ENCODE assay signal across 9 cellular contexts in the genomic region with DNA sequence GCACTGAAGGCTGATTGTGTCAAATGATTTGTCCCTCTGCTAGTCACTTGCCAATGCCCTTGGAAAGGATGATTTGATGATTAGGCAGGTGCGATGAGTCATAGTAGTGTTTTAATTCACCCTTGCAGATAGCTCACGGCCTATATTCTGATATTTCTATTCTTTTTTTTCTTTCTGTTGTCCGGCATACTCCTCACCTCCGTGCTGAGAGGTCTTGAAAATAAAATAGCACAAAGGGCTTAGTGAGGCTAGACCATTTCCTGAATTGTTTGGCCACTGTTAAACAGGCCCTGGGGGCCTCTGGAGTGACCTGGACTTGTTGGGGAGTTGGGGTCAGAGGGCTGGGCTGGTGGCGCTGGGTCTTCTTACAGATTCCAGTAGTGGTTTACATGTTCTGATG.
A peak's percentile ranks its signal among the peaks of the same experiment; 100 is the strongest.
DNase-seq lines count a peak whose midpoint lies in the region; ATAC-seq and TF ChIP-seq lines count a peak whose summit lies in the region.
"Had no signal": no experiment of that assay in that cellular context is flagged by ENCODE, and none has a peak within 500 bp of the region (broad histone marks: within the 10 kb centered on the region; RNA-seq: fewer than 3 reads in every experiment).

No MANE protein-coding gene starts in this region.

- H3K4me3 ChIP-seq in right atrium auricular region (no peak overlapping the region), gastrocnemius medialis (peak overlapping the region in 2 of 4 donors; percentile 29 to 59)
- H3K4me3 ChIP-seq: GM12878 had no signal

- POLR2A ChIA-PET in activated CD4-positive, alpha-beta memory T cell treated with anti-CD3 and anti-CD28 coated beads, Interleukin-2, amount 10 ng/mL, durations not matched to agents 7 days and 5 days (lab: Charles Lee), result interaction anchor here (0.5 to 2.7 kb wide), 10 partner anchors 13 to 239 kb away, joined by 3 to 17 read pairs (median 4); no protein-coding TSS in a partner anchor

- H3K27me3 ChIP-seq in right atrium auricular region, result no peaks in the 10 kb centered on the region
- no peaks in the 10 kb centered on the region for H3K27me3 ChIP-seq in gastrocnemius medialis

- H3K4me1 ChIP-seq in right atrium auricular region, result peaks cover 0 to 96% of the 10 kb centered on the region in 2 donors
- H3K4me1 ChIP-seq in gastrocnemius medialis, result peaks cover 77 to 88% of the 10 kb centered on the region in 2 donors

- peaks cover 22 to 37% (median 28%) of the 10 kb centered on the region in 3 donors for H3K4me1 Mint-ChIP-seq in IgD-negative memory B cell
- peaks cover 45% of the 10 kb centered on the region for H3K4me1 Mint-ChIP-seq in activated CD4-positive, alpha-beta memory T cell treated with anti-CD3 and anti-CD28 coated beads, Interleukin-2, amount 10 ng/mL, durations not matched to agents 7 days and 5 days

- no peaks in the 10 kb centered on the region for H3K27me3 Mint-ChIP-seq in IgD-negative memory B cell
- H3K27me3 Mint-ChIP-seq in activated CD4-positive, alpha-beta memory T cell treated with anti-CD3 and anti-CD28 coated beads, Interleukin-2, amount 10 ng/mL, durations not matched to agents 7 days and 5 days, result peaks cover 1% of the 10 kb centered on the region

- intact Hi-C loops in gastrocnemius medialis (cut with DNase I; ENCODE audit: low total_unique reads), result no loop called here

- peak; percentile 2 to 6 for ATAC-seq in gastrocnemius medialis
- no peak for ATAC-seq in GM18498 (IDR thresholded peaks at IDR 0.05; ENCODE audit: unreplicated experiment)

- TF ChIP-seq CTCF in right atrium auricular region (IDR thresholded peaks at IDR 0.05) (no peak), gastrocnemius medialis (IDR thresholded peaks at IDR 0.05 in 4 of 5, conservative IDR thresholded peaks at IDR 0.05 in 1 of 5) (no peak)

- peak overlapping the region; percentile 89 to 98 (median 96) for H3K27ac Mint-ChIP-seq in IgD-negative memory B cell
- peak overlapping the region; percentile 75 for H3K27ac Mint-ChIP-seq in activated CD4-positive, alpha-beta memory T cell treated with anti-CD3 and anti-CD28 coated beads, Interleukin-2, amount 10 ng/mL, durations not matched to agents 7 days and 5 days

- DNase-seq in activated CD4-positive, alpha-beta memory T cell treated with anti-CD3 and anti-CD28 coated beads, Interleukin-2, amount 10 ng/mL, durations not matched to agents 7 days and 5 days, result no peak
- DNase-seq in right atrium auricular region (ENCODE audit: low spot score) (no peak), gastrocnemius medialis (peak in 1 of 2 donors; percentile 51), NOMO-1 treated with DMSO at 0.1 percent for 48 hours (lab: John Stamatoyannopoulos, UW; ENCODE audit: unreplicated experiment) (no peak), SKM-1 (lab: John Stamatoyannopoulos, UW; ENCODE audit: unreplicated experiment) (no peak)
- no peak for DNase-seq in activated CD8-positive, alpha-beta memory T cell treated with anti-CD3 and anti-CD28 coated beads for 24 hours

- H3K36me3 Mint-ChIP-seq in IgD-negative memory B cell, result no peaks in the 10 kb centered on the region
- H3K36me3 Mint-ChIP-seq in activated CD4-positive, alpha-beta memory T cell treated with anti-CD3 and anti-CD28 coated beads, Interleukin-2, amount 10 ng/mL, durations not matched to agents 7 days and 5 days (ENCODE audit: low read depth), result peaks cover 21% of the 10 kb centered on the region

- peaks cover 33% of the 10 kb centered on the region for H3K36me3 ChIP-seq in right atrium auricular region
- peaks cover 0 to 30% of the 10 kb centered on the region in 2 donors for H3K36me3 ChIP-seq in gastrocnemius medialis

- in situ Hi-C loops in gastrocnemius medialis (cut with MboI; ENCODE audit: low sequenced_read_pairs in 4 of 4), result no loop called here

- TF ChIP-seq POLR2A in gastrocnemius medialis (IDR thresholded peaks at IDR 0.05), result no peak

- H3K4me3 Mint-ChIP-seq in IgD-negative memory B cell, result peak overlapping the region in 3 of 4 donors; percentile 55 to 92 (median 88)
- peak overlapping the region; percentile 49 for H3K4me3 Mint-ChIP-seq in activated CD4-positive, alpha-beta memory T cell treated with anti-CD3 and anti-CD28 coated beads, Interleukin-2, amount 10 ng/mL, durations not matched to agents 7 days and 5 days

- CTCF ChIA-PET in activated CD4-positive, alpha-beta memory T cell treated with anti-CD3 and anti-CD28 coated beads, Interleukin-2, amount 10 ng/mL, durations not matched to agents 7 days and 5 days (lab: Charles Lee), result interaction anchor here (0.8 to 3.1 kb wide), 6 partner anchors 24 to 165 kb away, joined by 3 to 23 read pairs (median 3); no protein-coding TSS in a partner anchor

- no peaks in the 10 kb centered on the region for H3K9me3 ChIP-seq in right atrium auricular region
- no peaks in the 10 kb centered on the region for H3K9me3 ChIP-seq in gastrocnemius medialis

- peak overlapping the region; percentile 99 for H3K27ac ChIP-seq in right atrium auricular region
- peak overlapping the region; percentile 94 to 99 (median 96) for H3K27ac ChIP-seq in gastrocnemius medialis

- peaks cover 0 to 1% (median 0%) of the 10 kb centered on the region in 3 donors for H3K9me3 Mint-ChIP-seq in IgD-negative memory B cell
- no peaks in the 10 kb centered on the region for H3K9me3 Mint-ChIP-seq in activated CD4-positive, alpha-beta memory T cell treated with anti-CD3 and anti-CD28 coated beads, Interleukin-2, amount 10 ng/mL, durations not matched to agents 7 days and 5 days
